ENCODE assay signal across 18 cellular contexts in the genomic region with DNA sequence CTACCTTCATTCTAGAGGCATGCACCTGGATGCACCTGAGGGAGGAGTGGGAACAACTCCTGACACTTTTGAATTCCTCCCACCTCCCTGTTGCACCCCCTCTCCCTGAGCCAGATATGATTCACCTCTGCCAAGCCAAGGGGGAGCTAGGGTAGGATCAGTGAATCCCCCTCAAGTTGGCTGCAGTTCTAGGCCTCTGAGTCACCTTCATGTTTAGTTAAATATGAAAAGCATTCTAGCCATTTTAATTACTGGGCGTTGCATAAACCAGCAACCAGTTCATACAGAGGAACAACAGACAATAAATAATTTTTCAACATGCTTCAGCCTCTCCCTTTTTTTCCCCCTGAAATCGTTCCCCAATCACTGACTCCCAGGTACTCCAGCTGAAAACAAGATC.
"Had no signal": no experiment of that assay in that cellular context is flagged by ENCODE, and none has a peak within 500 bp of the region (broad histone marks: within the 10 kb centered on the region; RNA-seq: fewer than 3 reads in every experiment).

No MANE protein-coding gene starts in this region.

- H3K4me1 ChIP-seq: psoas muscle had no signal

- H3K27me3 Mint-ChIP-seq: stimulated activated naive CD8-positive, alpha-beta T cell treated with anti-CD3 and anti-CD28 coated beads, Interleukin-15, Interleukin-2, amounts not matched to agents 100 ng/mL and 50 ng/mL, for 24 hours; T-helper 17 cell had no signal

- ATAC-seq: activated naive CD4-positive, alpha-beta T cell treated with anti-CD3 and anti-CD28 coated beads, Interleukin-2, amount 50 U/mL, for 72 hours; esophagus mucosa; left lobe of liver; natural killer cell; psoas muscle; T-helper 17 cell had no signal

- H3K27me3 ChIP-seq: cardiac muscle cell had no signal

- H3K36me3 ChIP-seq: cardiac muscle cell, thoracic aorta had no signal

- H3K27ac ChIP-seq: cardiac muscle cell, psoas muscle, thoracic aorta had no signal

- H3K4me3 Mint-ChIP-seq: natural killer cell; stimulated activated naive CD8-positive, alpha-beta T cell treated with anti-CD3 and anti-CD28 coated beads, Interleukin-15, Interleukin-2, amounts not matched to agents 100 ng/mL and 50 ng/mL, for 24 hours; T-helper 17 cell had no signal

- DNase-seq: activated CD4-positive, alpha-beta T cell treated with anti-CD3 and anti-CD28 coated beads, Interleukin-2, amount 50 U/mL, for 1 hour; activated T-cell treated with anti-CD3 and anti-CD28 coated beads for 4 hours; head of caudate nucleus; islet precursor cell; mammary epithelial cell; natural killer cell; nucleus accumbens; psoas muscle; stimulated activated CD4-positive, alpha-beta T cell treated with anti-CD3 and anti-CD28 coated beads, Interleukin-12 subunit alpha, Interleukin-12 subunit beta, amount 100 ng/mL, for 4 hours; stimulated activated CD8-positive, alpha-beta memory T cell treated with anti-CD3 and anti-CD28 coated beads, Interleukin-4, amount 100 ng/mL, for 48 hours; T-helper 17 cell had no signal

- H3K36me3 Mint-ChIP-seq: activated naive CD4-positive, alpha-beta T cell treated with anti-CD3 and anti-CD28 coated beads, Interleukin-2, amount 50 U/mL, for 72 hours; natural killer cell had no signal

- H3K27ac Mint-ChIP-seq: activated naive CD4-positive, alpha-beta T cell treated with anti-CD3 and anti-CD28 coated beads, Interleukin-2, amount 50 U/mL, for 72 hours; activated T-helper 2 cell treated with anti-CD3 and anti-CD28 coated beads, Interferon-gamma antibody, Interleukin-2, Interleukin-4, amounts not matched to agents 10 μg/mL and 5 μg/mL and 100 μg/mL, durations not matched to agents 14 hours and 24 hours and 36 hours; natural killer cell; stimulated activated naive CD8-positive, alpha-beta T cell treated with anti-CD3 and anti-CD28 coated beads, Interleukin-15, Interleukin-2, amounts not matched to agents 100 ng/mL and 50 ng/mL, for 24 hours; T-helper 17 cell had no signal

- H3K9me3 ChIP-seq: psoas muscle, thoracic aorta had no signal

- H3K4me1 Mint-ChIP-seq: natural killer cell, T-helper 17 cell had no signal

- H3K4me3 ChIP-seq: cardiac muscle cell, psoas muscle, thoracic aorta had no signal
